ENCODE assay signal across 28 cellular contexts in the genomic region with DNA sequence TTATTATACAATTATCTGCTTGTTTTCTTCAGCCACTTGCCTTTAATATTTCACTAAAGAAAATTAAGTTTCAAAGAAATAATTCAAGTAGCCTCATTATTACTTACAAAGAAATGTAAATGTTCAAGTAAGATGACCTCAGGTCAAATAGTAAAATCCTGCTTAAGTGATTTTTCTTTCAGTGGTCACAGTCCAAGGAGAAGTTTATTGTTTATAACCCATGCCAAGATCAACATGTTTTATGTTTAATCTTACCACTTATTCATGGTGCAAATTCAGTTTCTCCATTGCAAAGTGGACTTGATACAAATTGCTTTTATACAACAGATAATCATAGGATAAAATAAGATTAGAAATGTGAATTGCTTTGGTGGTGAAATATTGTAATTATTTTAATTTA.
"Had no signal": no experiment of that assay in that cellular context is flagged by ENCODE, and none has a peak within 500 bp of the region (broad histone marks: within the 10 kb centered on the region; RNA-seq: fewer than 3 reads in every experiment).

No MANE protein-coding gene starts in this region.

- DNase-seq: activated CD4-positive, alpha-beta memory T cell treated with anti-CD3 and anti-CD28 coated beads for 36 hours; activated CD4-positive, alpha-beta T cell treated with anti-CD3 and anti-CD28 coated beads for 36 hours; activated CD4-positive, alpha-beta T cell treated with anti-CD3 and anti-CD28 coated beads, Interleukin-2, amount 10 ng/mL, durations not matched to agents 24 days and 14 days; activated CD4-positive, CD25-positive, alpha-beta regulatory T cell; activated CD4-positive, CD25-positive, alpha-beta regulatory T cell treated with anti-CD3 and anti-CD28 coated beads, Interleukin-2, amount 50 U/mL, for 72 hours; activated CD8-positive, alpha-beta memory T cell treated with anti-CD3 and anti-CD28 coated beads, Interleukin-2, amount 10 ng/mL, durations not matched to agents 7 days and 5 days; activated CD8-positive, alpha-beta memory T cell treated with anti-CD3 and anti-CD28 coated beads, Interleukin-2, amount 50 U/mL, for 4 hours; activated CD8-positive, alpha-beta T cell treated with anti-CD3 and anti-CD28 coated beads, Interleukin-2, amount 10 ng/mL, durations not matched to agents 7 days and 5 days; activated effector memory CD4-positive, alpha-beta T cell treated with anti-CD3 and anti-CD28 coated beads, Interleukin-2, amount 50 U/mL, for 16 hours; activated naive CD4-positive, alpha-beta T cell treated with anti-CD3 and anti-CD28 coated beads for 36 hours; activated naive CD8-positive, alpha-beta T cell treated with anti-CD3 and anti-CD28 coated beads for 36 hours; activated naive CD8-positive, alpha-beta T cell treated with anti-CD3 and anti-CD28 coated beads, Interleukin-2, amount 50 U/mL, for 24 hours; activated T-cell treated with anti-CD3 and anti-CD28 coated beads, Interleukin-2, amount 50 U/mL, for 1 hour; activated T-cell treated with anti-CD3 and anti-CD28 coated beads, Interleukin-2, amount 50 U/mL, for 48 hours; adrenal gland; brain microvascular endothelial cell; cortex of kidney; effector CD8-positive, alpha-beta T cell; erythroblast; foreskin keratinocyte; gastrocnemius medialis; glutamatergic neuron; heart left ventricle; T-helper 1 cell; T-helper 17 cell; T1000 had no signal

- H3K4me3 ChIP-seq: adrenal gland, ascending aorta, esophagus muscularis mucosa, gastrocnemius medialis, heart left ventricle had no signal
